ENCODE assay signal across 29 cellular contexts in the genomic region with DNA sequence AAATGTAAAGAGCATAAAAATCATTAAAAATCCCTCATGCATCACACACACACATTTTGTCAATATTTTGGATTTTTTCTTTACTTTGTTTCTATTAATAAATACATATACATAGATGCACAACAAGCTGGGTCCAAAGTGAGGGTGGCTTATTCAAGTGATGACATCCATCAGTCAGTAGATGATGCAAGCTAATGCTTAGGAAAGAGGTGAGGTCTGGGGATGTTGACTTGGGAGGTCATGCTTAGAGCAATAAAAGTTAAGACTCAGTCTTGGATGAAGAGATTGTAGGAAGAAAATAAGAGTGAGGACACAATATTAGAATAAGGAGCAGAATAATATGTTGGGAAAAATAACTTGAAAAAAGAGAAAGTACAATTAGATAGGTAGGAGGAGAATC.
"Had no signal": no experiment of that assay in that cellular context is flagged by ENCODE, and none has a peak within 500 bp of the region (broad histone marks: within the 10 kb centered on the region; RNA-seq: fewer than 3 reads in every experiment).

No MANE protein-coding gene starts in this region.

- H3K4me3 ChIP-seq: SK-N-MC had no signal

- ATAC-seq: activated naive CD4-positive, alpha-beta T cell treated with anti-CD3 and anti-CD28 coated beads, Interleukin-2, amount 50 U/mL, for 72 hours; activated naive CD8-positive, alpha-beta T cell treated with anti-CD3 and anti-CD28 coated beads, Interleukin-2, amount 50 U/mL, for 24 hours; activated T-cell treated with anti-CD3 and anti-CD28 coated beads, Interleukin-2, amount 50 U/mL, for 4 hours; T-cell had no signal

- H3K27ac ChIP-seq: SK-N-MC, VCaP had no signal

- DNase-seq: activated CD4-positive, alpha-beta memory T cell treated with anti-CD3 and anti-CD28 coated beads for 36 hours; activated CD4-positive, alpha-beta T cell treated with anti-CD3 and anti-CD28 coated beads, Interleukin-2, amount 10 ng/mL, durations not matched to agents 7 days and 5 days; activated CD4-positive, CD25-positive, alpha-beta regulatory T cell; activated CD8-positive, alpha-beta memory T cell treated with anti-CD3 and anti-CD28 coated beads for 24 hours; activated effector memory CD4-positive, alpha-beta T cell treated with anti-CD3 and anti-CD28 coated beads, Interleukin-2, amount 50 U/mL, for 16 hours; activated naive CD4-positive, alpha-beta T cell treated with Interleukin-2 at 50 U/mL for 16 hours; activated naive CD8-positive, alpha-beta T cell treated with anti-CD3 and anti-CD28 coated beads, Interleukin-2, amount 50 U/mL, for 24 hours; activated T-cell treated with anti-CD3 and anti-CD28 coated beads, Interleukin-2, amount 50 U/mL, for 4 hours; amygdala; caudate nucleus; KG1; NCI-H1092; NCI-H1417; NCI-H2029; NCI-H2107; NCI-H2171 treated with DMSO at 0.1 percent for 48 hours; NCI-H345; NCI-H510A; NCI-H526 treated with DMSO at 0.1 percent for 48 hours; NCI-H82; NK-92 treated with Interleukin-12 subunit alpha and Interleukin-12 subunit beta, amount 100 ng/mL, for 24 hours; OCI-M1; SHP77 treated with DMSO at 0.1 percent for 48 hours; T-cell; T-helper 2 cell; T1000 had no signal
